ENCODE assay signal across 25 cellular contexts in genomic region chr21:30234050-30234449, GRCh38. TPM values are rescaled to one million over a fixed set of nuclear protein-coding genes. Genes with fewer than 3 reads are reported as not detected.
"Had no signal": no experiment of that assay in that cellular context is flagged by ENCODE, and none has a peak within 500 bp of the region (broad histone marks: within the 10 kb centered on the region; RNA-seq: fewer than 3 reads in every experiment).

No MANE protein-coding gene starts in this region.

- H3K4me3 ChIP-seq: body of pancreas, ovary, prostate gland, tibial artery, uterus had no signal

- H3K4me1 ChIP-seq: body of pancreas, prostate gland, tibial artery, uterus had no signal

- H3K4me1 Mint-ChIP-seq: activated CD4-positive, alpha-beta memory T cell treated with anti-CD3 and anti-CD28 coated beads, Interleukin-2, amount 10 ng/mL, durations not matched to agents 7 days and 5 days; activated naive CD4-positive, alpha-beta T cell treated with anti-CD3 and anti-CD28 coated beads, Interleukin-2, amount 10 ng/mL, durations not matched to agents 7 days and 5 days; activated naive CD8-positive, alpha-beta T cell treated with anti-CD3 and anti-CD28 coated beads, Interleukin-2, amount 50 U/mL, for 24 hours; natural killer cell had no signal

- ATAC-seq: activated naive CD8-positive, alpha-beta T cell treated with anti-CD3 and anti-CD28 coated beads, Interleukin-2, amount 50 U/mL, for 24 hours; body of pancreas; natural killer cell; stimulated activated naive CD8-positive, alpha-beta T cell treated with anti-CD3 and anti-CD28 coated beads, Interleukin-15, Interleukin-2, amounts not matched to agents 100 U/mL and 50 U/mL, for 24 hours had no signal

- H3K4me3 Mint-ChIP-seq: activated CD4-positive, alpha-beta memory T cell treated with anti-CD3 and anti-CD28 coated beads, Interleukin-2, amount 10 ng/mL, durations not matched to agents 7 days and 5 days; activated naive CD4-positive, alpha-beta T cell treated with anti-CD3 and anti-CD28 coated beads, Interleukin-2, amount 10 ng/mL, durations not matched to agents 7 days and 5 days; activated naive CD8-positive, alpha-beta T cell treated with anti-CD3 and anti-CD28 coated beads, Interleukin-2, amount 50 U/mL, for 24 hours; natural killer cell had no signal

- H3K36me3 Mint-ChIP-seq: activated naive CD4-positive, alpha-beta T cell treated with anti-CD3 and anti-CD28 coated beads, Interleukin-2, amount 10 ng/mL, durations not matched to agents 7 days and 5 days; natural killer cell had no signal

- DNase-seq: activated CD4-positive, alpha-beta memory T cell treated with anti-CD3 and anti-CD28 coated beads, Interleukin-2, amount 10 ng/mL, durations not matched to agents 7 days and 5 days; activated CD4-positive, alpha-beta T cell treated with anti-CD3 and anti-CD28 coated beads for 48 hours; activated effector memory CD4-positive, alpha-beta T cell treated with anti-CD3 and anti-CD28 coated beads, Interleukin-2, amount 50 U/mL, for 16 hours; activated naive CD4-positive, alpha-beta T cell treated with anti-CD3 and anti-CD28 coated beads, Interleukin-2, amount 10 ng/mL, durations not matched to agents 7 days and 5 days; activated naive CD8-positive, alpha-beta T cell treated with anti-CD3 and anti-CD28 coated beads, Interleukin-2, amount 50 U/mL, for 24 hours; anterior cingulate cortex; body of pancreas; dermis blood vessel endothelial cell; effector CD8-positive, alpha-beta T cell; hypothalamus; mesendoderm; natural killer cell; ovary; stimulated activated CD4-positive, alpha-beta T cell treated with anti-CD3 and anti-CD28 coated beads, Interleukin-12 subunit alpha, Interleukin-12 subunit beta, amount 100 ng/mL, for 4 hours; stimulated activated CD4-positive, alpha-beta T cell treated with anti-CD3 and anti-CD28 coated beads, Interleukin-4, amount 100 ng/mL, for 4 hours; stimulated activated naive CD8-positive, alpha-beta T cell treated with anti-CD3 and anti-CD28 coated beads, Interleukin-15, Interleukin-2, amounts not matched to agents 100 U/mL and 50 U/mL, for 24 hours; tibial artery; uterus had no signal

- H3K9me3 ChIP-seq: body of pancreas, ovary, prostate gland, tibial artery, uterus had no signal

- H3K36me3 ChIP-seq: ovary, prostate gland, tibial artery, uterus had no signal

- H3K27ac ChIP-seq: body of pancreas, ovary, prostate gland, tibial artery, uterus had no signal

- H3K9me3 Mint-ChIP-seq: activated CD4-positive, alpha-beta memory T cell treated with anti-CD3 and anti-CD28 coated beads, Interleukin-2, amount 10 ng/mL, durations not matched to agents 7 days and 5 days; activated naive CD4-positive, alpha-beta T cell treated with anti-CD3 and anti-CD28 coated beads, Interleukin-2, amount 10 ng/mL, durations not matched to agents 7 days and 5 days; activated naive CD8-positive, alpha-beta T cell treated with anti-CD3 and anti-CD28 coated beads, Interleukin-2, amount 50 U/mL, for 24 hours had no signal

- H3K27me3 ChIP-seq: body of pancreas, ovary, tibial artery, uterus had no signal

- H3K27me3 Mint-ChIP-seq: activated CD4-positive, alpha-beta memory T cell treated with anti-CD3 and anti-CD28 coated beads, Interleukin-2, amount 10 ng/mL, durations not matched to agents 7 days and 5 days; activated naive CD4-positive, alpha-beta T cell treated with anti-CD3 and anti-CD28 coated beads, Interleukin-2, amount 10 ng/mL, durations not matched to agents 7 days and 5 days; activated naive CD8-positive, alpha-beta T cell treated with anti-CD3 and anti-CD28 coated beads, Interleukin-2, amount 50 U/mL, for 24 hours had no signal

- H3K27ac Mint-ChIP-seq: activated CD4-positive, alpha-beta memory T cell treated with anti-CD3 and anti-CD28 coated beads, Interleukin-2, amount 10 ng/mL, durations not matched to agents 7 days and 5 days; activated naive CD4-positive, alpha-beta T cell treated with anti-CD3 and anti-CD28 coated beads, Interleukin-2, amount 10 ng/mL, durations not matched to agents 7 days and 5 days; activated naive CD8-positive, alpha-beta T cell treated with anti-CD3 and anti-CD28 coated beads, Interleukin-2, amount 50 U/mL, for 24 hours; natural killer cell had no signal

RNA-seq across cellular contexts. Expression of gene CLDN8, which starts 18.2 kb away (rescaled TPM):
- total RNA-seq: activated CD4-positive, alpha-beta memory T cell treated with anti-CD3 and anti-CD28 coated beads, Interleukin-2, amount 10 ng/mL, durations not matched to agents 7 days and 5 days; cardiac septum; chondrocyte; dermis blood vessel endothelial cell; frontal cortex; natural killer cell; T-helper 1 cell treated with Interleukin-12 subunit alpha and Interleukin-12 subunit beta and Interleukin-4 antibody, amounts not matched to agents 30 ng/mL and 1 ng/mL, for 36 hours; uterus had no signal
- polyA plus RNA-seq: ovary had no signal

RNA-seq across cellular contexts. Expression of gene KRTAP24-1, which starts 48.7 kb away (rescaled TPM):
- total RNA-seq: activated CD4-positive, alpha-beta memory T cell treated with anti-CD3 and anti-CD28 coated beads, Interleukin-2, amount 10 ng/mL, durations not matched to agents 7 days and 5 days; body of pancreas; cardiac septum; chondrocyte; dermis blood vessel endothelial cell; frontal cortex; natural killer cell; ovary; prostate gland; T-helper 1 cell treated with Interleukin-12 subunit alpha and Interleukin-12 subunit beta and Interleukin-4 antibody, amounts not matched to agents 30 ng/mL and 1 ng/mL, for 36 hours; uterus had no signal
- polyA plus RNA-seq: esophagus, ovary had no signal

RNA-seq across cellular contexts. Expression of gene KRTAP25-1, which starts 55.3 kb away (rescaled TPM):
- total RNA-seq: activated CD4-positive, alpha-beta memory T cell treated with anti-CD3 and anti-CD28 coated beads, Interleukin-2, amount 10 ng/mL, durations not matched to agents 7 days and 5 days; body of pancreas; cardiac septum; chondrocyte; dermis blood vessel endothelial cell; frontal cortex; lower leg skin; natural killer cell; ovary; prostate gland; T-helper 1 cell treated with Interleukin-12 subunit alpha and Interleukin-12 subunit beta and Interleukin-4 antibody, amounts not matched to agents 30 ng/mL and 1 ng/mL, for 36 hours; uterus had no signal
- polyA plus RNA-seq: esophagus, ovary had no signal
